Comparison of ENCODE assay signal across 14 cellular contexts in the genomic region with DNA sequence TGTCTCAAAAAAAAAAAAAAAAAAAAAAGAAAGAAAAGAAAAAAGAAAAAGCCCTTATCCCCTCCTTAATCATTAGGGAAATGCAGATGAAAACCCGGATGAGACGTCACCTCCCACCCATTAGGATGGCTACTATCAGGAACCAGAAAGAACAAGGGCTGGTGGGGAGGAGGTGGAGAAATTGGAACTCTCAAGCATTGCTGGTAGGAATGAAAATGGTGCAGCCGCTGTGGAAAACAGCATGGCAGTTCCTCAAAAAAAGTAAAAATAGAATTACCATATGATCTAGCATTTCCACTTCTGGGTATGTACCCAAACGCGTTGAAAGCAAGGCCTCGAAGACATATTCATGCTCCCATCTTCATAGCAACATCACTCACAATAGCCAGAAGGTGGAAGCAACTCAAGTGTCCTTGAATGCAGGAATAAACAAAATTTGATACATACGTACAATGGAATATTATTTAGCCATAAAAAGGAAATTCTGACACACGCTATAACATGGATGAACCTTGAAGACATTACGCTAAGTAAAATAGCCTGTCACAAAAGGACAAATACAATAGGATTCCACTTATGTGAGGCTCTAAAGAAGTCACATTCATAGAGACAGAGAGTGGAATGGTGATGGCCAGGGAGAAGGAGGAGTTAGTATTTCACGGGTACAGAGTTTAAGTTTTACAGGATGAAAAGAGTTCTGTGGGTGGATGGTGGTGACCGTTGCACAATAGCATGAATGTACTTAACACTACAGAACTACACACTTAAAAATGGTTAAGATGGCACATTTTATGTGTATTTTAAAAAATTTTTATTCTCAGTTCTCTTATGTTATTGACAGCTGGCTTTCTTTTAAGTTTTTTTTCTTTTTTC.
DNase-seq lines count a peak whose midpoint lies in the region; ATAC-seq and TF ChIP-seq lines count a peak whose summit lies in the region.
"Had no signal": no experiment of that assay in that cellular context is flagged by ENCODE, and none has a peak within 500 bp of the region (broad histone marks: within the 10 kb centered on the region; RNA-seq: fewer than 3 reads in every experiment).

No MANE protein-coding gene starts in this region.

- H3K36me3 ChIP-seq in HCT116 (ENCODE audit: control insufficient read depth in 1 of 2, insufficient read depth in 2 of 2, low read length in 2 of 2) (no peaks in the 10 kb centered on the region), PC-9 (ENCODE audit: low read depth) (no peaks in the 10 kb centered on the region), hepatocyte (replicated peaks; ENCODE audit: insufficient read depth, low read depth) (no peaks in the 10 kb centered on the region)

- CTCF ChIA-PET in HCT116 (lab: Charles Lee) = no interaction called here
- CTCF ChIA-PET in PC-9 (lab: Charles Lee) = interaction anchor here (0.6 kb wide), 1 partner anchor 32 kb away, joined by 5 read pairs; no protein-coding TSS in a partner anchor

- H3K4me2 ChIP-seq in HCT116 (ENCODE audit: low read length) = no peak overlapping the region
- peak overlapping the region; percentile 52; the same call in 1 of the 2 replicates for H3K4me2 ChIP-seq in PC-9
- no peak overlapping the region for H3K4me2 ChIP-seq in hepatocyte

- ATAC-seq in HCT116 (no peak), HG03565 (IDR thresholded peaks at IDR 0.05; ENCODE audit: unreplicated experiment) (no peak), GM19455 (IDR thresholded peaks at IDR 0.05; ENCODE audit: unreplicated experiment) (no peak), GM19324 (IDR thresholded peaks at IDR 0.05; ENCODE audit: low FRiP score, unreplicated experiment) (no peak)
- ATAC-seq: activated naive CD8-positive, alpha-beta T cell treated with anti-CD3 and anti-CD28 coated beads, Interleukin-2, amount 50 U/mL, for 24 hours had no signal

- no peak for TF ChIP-seq RAD21 in HCT116 (IDR thresholded peaks at IDR 0.05; ENCODE audit: low read depth)

- RAD21 ChIA-PET in HCT116 (lab: Charles Lee; ENCODE audit: low non-redundant PET in 1 of 2, low total read pairs in 2 of 2, uncharacterized antibody in 2 of 2, unreplicated experiment in 2 of 2) = no interaction called here

- POLR2A ChIA-PET in HCT116 (lab: Charles Lee) = no interaction called here
- POLR2A ChIA-PET in PC-9 (lab: Charles Lee; ENCODE audit: unreplicated experiment) = no interaction called here

- H3K9me2 ChIP-seq in HCT116 (ENCODE audit: insufficient read depth) (no peaks in the 10 kb centered on the region), PC-9 (ENCODE audit: insufficient read depth) (no peaks in the 10 kb centered on the region), hepatocyte (replicated peaks; ENCODE audit: insufficient read depth) (no peaks in the 10 kb centered on the region)

- DNase-seq in HCT116 (ENCODE audit: low read depth, low spot score) = no peak
- DNase-seq in PC-9 = no peak
- no peak for DNase-seq in hepatocyte (ENCODE audit: low spot score)
- peak; percentile 61 for DNase-seq in superior temporal gyrus (ENCODE audit: extremely low spot score)
- DNase-seq: activated CD4-positive, alpha-beta memory T cell treated with anti-CD3 and anti-CD28 coated beads for 36 hours; activated naive CD8-positive, alpha-beta T cell treated with anti-CD3 and anti-CD28 coated beads, Interleukin-2, amount 50 U/mL, for 24 hours; foreskin melanocyte; mesendoderm; NCI-H1694; stimulated activated CD4-positive, alpha-beta T cell treated with anti-CD3 and anti-CD28 coated beads, Interleukin-4, amount 100 ng/mL, for 24 hours; SW 1271 had no signal

- intact Hi-C loops in HCT116 (cut with micrococcal nuclease) = loop anchor here (5.0 kb wide), 1 partner anchor 62 kb away; no protein-coding TSS in a partner anchor
- intact Hi-C loops in PC-9 (cut with micrococcal nuclease; ENCODE audit: unreplicated experiment) = no loop called here

- 0 out of 2 replicates have a peak overlapping the region, but pooled peaks have one; percentile 40 for H3K9ac ChIP-seq in HCT116 (ENCODE audit: low read length)

- 92% methylated on average over 11 of the region's 11 CpGs for WGBS in hepatocyte (ENCODE audit: low lambda C conversion rate, missing lambda C conversion rate)

- H3K27ac ChIP-seq in HCT116 (ENCODE audit: low read depth, low read length) = peak overlapping the region; percentile 62; the same call in 1 of the 2 replicates
- H3K27ac ChIP-seq in PC-9 = no peak overlapping the region; the same call in 1 of the 2 replicates
- H3K27ac ChIP-seq in hepatocyte = peak overlapping the region; percentile 78

- H3K4me1 ChIP-seq in HCT116 (ENCODE audit: control insufficient read depth in 1 of 2, insufficient read depth in 2 of 2, low read length in 2 of 2) (peaks cover 22 to 42% of the 10 kb centered on the region in 2 experiments), PC-9 (replicated peaks; ENCODE audit: insufficient read depth) (peaks cover 30% of the 10 kb centered on the region), hepatocyte (ENCODE audit: insufficient read depth) (peaks cover 7% of the 10 kb centered on the region)

- TF ChIP-seq CTCF in HCT116 (IDR thresholded peaks at IDR 0.05 in 2 of 3, conservative IDR thresholded peaks at IDR 0.05 in 1 of 3; ENCODE audit: borderline replicate concordance in 1 of 3, insufficient read depth in 1 of 3, low read depth in 2 of 3, low read length in 2 of 3) (no peak), PC-9 (conservative IDR thresholded peaks at IDR 0.05) (no peak), hepatocyte (IDR thresholded peaks at IDR 0.05; ENCODE audit: poor library complexity) (no peak)

- H3K79me2 ChIP-seq in HCT116 (ENCODE audit: insufficient read depth, low read length) (no peaks in the 10 kb centered on the region), PC-9 (ENCODE audit: low read depth) (no peaks in the 10 kb centered on the region), hepatocyte (no peaks in the 10 kb centered on the region)

- H3K27me3 ChIP-seq in HCT116 (ENCODE audit: insufficient read depth, low read length) (no peaks in the 10 kb centered on the region), PC-9 (ENCODE audit: insufficient read depth, low read depth) (no peaks in the 10 kb centered on the region), hepatocyte (no peaks in the 10 kb centered on the region)

- H4K20me1 ChIP-seq in HCT116 (ENCODE audit: insufficient read depth) = no peaks in the 10 kb centered on the region
- no peaks in the 10 kb centered on the region for H4K20me1 ChIP-seq in PC-9 (ENCODE audit: insufficient read depth)
- H4K20me1 ChIP-seq in hepatocyte (ENCODE audit: insufficient read depth, poor library complexity, severe bottlenecking) = no peaks in the 10 kb centered on the region

- H3F3A ChIP-seq in PC-9 (ENCODE audit: insufficient read depth, low read depth) = peaks cover 36% of the 10 kb centered on the region

- H2AFZ ChIP-seq in HCT116 (ENCODE audit: low read depth, low read length, poor library complexity, severe bottlenecking) (no peak overlapping the region), PC-9 (no peak overlapping the region), hepatocyte (no peak overlapping the region)

- H3K4me3 ChIP-seq in HCT116 (replicated peaks in 1 of 2; ENCODE audit: low read depth in 1 of 2, low read length in 2 of 2) = no peak overlapping the region
- H3K4me3 ChIP-seq in PC-9 = no peak overlapping the region
- H3K4me3 ChIP-seq in hepatocyte = no peak overlapping the region

- no peaks in the 10 kb centered on the region for H3K9me3 ChIP-seq in HCT116 (ENCODE audit: control insufficient read depth in 1 of 2, insufficient read depth in 1 of 2, low read depth in 1 of 2, low read length in 2 of 2)
- no peaks in the 10 kb centered on the region for H3K9me3 ChIP-seq in PC-9 (ENCODE audit: insufficient read depth, low read depth)
- no peaks in the 10 kb centered on the region for H3K9me3 ChIP-seq in hepatocyte (ENCODE audit: low read depth)

- no peak for TF ChIP-seq POLR2A in HCT116 (IDR thresholded peaks at IDR 0.05; ENCODE audit: borderline replicate concordance, extremely low read depth, insufficient read depth, insufficient read length)

- BruUV-seq in HCT116 (replicated peaks; lab: Mats Ljungman, UMichigan) = no TSS peak
- no TSS peak for BruUV-seq in PC-9 (replicated peaks; lab: Mats Ljungman, UMichigan)

TF ChIP-seq in HCT116, 20 proteins besides CTCF, POLR2A, EP300 and RAD21 (continues in another document):
- TF ChIP-seq MAX (IDR thresholded peaks at IDR 0.05) = no peak
- TF ChIP-seq, protein P1, sequence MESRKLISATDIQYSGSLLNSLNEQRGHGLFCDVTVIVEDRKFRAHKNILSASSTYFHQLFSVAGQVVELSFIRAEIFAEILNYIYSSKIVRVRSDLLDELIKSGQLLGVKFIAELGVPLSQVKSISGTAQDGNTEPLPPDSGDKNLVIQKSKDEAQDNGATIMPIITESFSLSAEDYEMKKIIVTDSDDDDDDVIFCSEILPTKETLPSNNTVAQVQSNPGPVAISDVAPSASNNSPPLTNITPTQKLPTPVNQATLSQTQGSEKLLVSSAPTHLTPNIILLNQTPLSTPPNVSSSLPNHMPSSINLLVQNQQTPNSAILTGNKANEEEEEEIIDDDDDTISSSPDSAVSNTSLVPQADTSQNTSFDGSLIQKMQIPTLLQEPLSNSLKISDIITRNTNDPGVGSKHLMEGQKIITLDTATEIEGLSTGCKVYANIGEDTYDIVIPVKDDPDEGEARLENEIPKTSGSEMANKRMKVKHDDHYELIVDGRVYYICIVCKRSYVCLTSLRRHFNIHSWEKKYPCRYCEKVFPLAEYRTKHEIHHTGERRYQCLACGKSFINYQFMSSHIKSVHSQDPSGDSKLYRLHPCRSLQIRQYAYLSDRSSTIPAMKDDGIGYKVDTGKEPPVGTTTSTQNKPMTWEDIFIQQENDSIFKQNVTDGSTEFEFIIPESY (IDR thresholded peaks at IDR 0.05; ENCODE audit: extremely low read depth, insufficient replicate concordance, low read length) = no peak
- no peak for TF ChIP-seq ELF1 (IDR thresholded peaks at IDR 0.05; ENCODE audit: borderline replicate concordance, low read depth)
- TF ChIP-seq YY1 (IDR thresholded peaks at IDR 0.05; ENCODE audit: extremely low read depth, insufficient replicate concordance, low read depth, low read length) = no peak
- TF ChIP-seq EGR1 (IDR thresholded peaks at IDR 0.05; ENCODE audit: low read depth) = no peak
- TF ChIP-seq EZH2 (IDR thresholded peaks at IDR 0.05) = no peak
- no peak for TF ChIP-seq EZH2phosphoT487 (IDR thresholded peaks at IDR 0.05; ENCODE audit: borderline replicate concordance)
- TF ChIP-seq, protein P2, sequence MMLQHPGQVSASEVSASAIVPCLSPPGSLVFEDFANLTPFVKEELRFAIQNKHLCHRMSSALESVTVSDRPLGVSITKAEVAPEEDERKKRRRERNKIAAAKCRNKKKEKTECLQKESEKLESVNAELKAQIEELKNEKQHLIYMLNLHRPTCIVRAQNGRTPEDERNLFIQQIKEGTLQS (IDR thresholded peaks at IDR 0.05) = no peak
- TF ChIP-seq ZNF274 (IDR thresholded peaks at IDR 0.05; ENCODE audit: low read depth, low read length) = no peak
- no peak for TF ChIP-seq CEBPB (IDR thresholded peaks at IDR 0.05; ENCODE audit: low read depth)
- TF ChIP-seq CBX3 (IDR thresholded peaks at IDR 0.05; ENCODE audit: low read depth) = no peak
- no peak for TF ChIP-seq SIN3A (IDR thresholded peaks at IDR 0.05; ENCODE audit: low read depth)
